ENCODE assay signal across 22 cellular contexts in genomic region chr6:18720075-18720474, GRCh38.
DNase-seq lines count a peak whose midpoint lies in the region; ATAC-seq and TF ChIP-seq lines count a peak whose summit lies in the region.
"Had no signal": no experiment of that assay in that cellular context is flagged by ENCODE, and none has a peak within 500 bp of the region (broad histone marks: within the 10 kb centered on the region; RNA-seq: fewer than 3 reads in every experiment).

No MANE protein-coding gene starts in this region.

- H3K18ac ChIP-seq in mesenchymal stem cell (ENCODE audit: low read depth in 1 of 2, low read length in 2 of 2): no peak overlapping the region

- H3K4me2 ChIP-seq in mesenchymal stem cell (ENCODE audit: low read length, poor library complexity, severe bottlenecking): no peak overlapping the region
- H3K4me2 ChIP-seq: SK-N-SH had no signal

- H3K79me1 ChIP-seq in mesenchymal stem cell (replicated peaks; ENCODE audit: low read length, poor library complexity, severe bottlenecking): no peaks in the 10 kb centered on the region

- H3K4ac ChIP-seq in mesenchymal stem cell (ENCODE audit: low read depth in 1 of 2, low read length in 2 of 2): no peak overlapping the region

- H2BK15ac ChIP-seq in mesenchymal stem cell (ENCODE audit: low read depth, poor library complexity, severe bottlenecking): no peak overlapping the region

- no peak overlapping the region for H2AK5ac ChIP-seq in mesenchymal stem cell (ENCODE audit: low read length, severe bottlenecking)

- H3K23ac ChIP-seq in mesenchymal stem cell (ENCODE audit: low read length in 2 of 2): no peak overlapping the region

- no peak for DNase-seq in HEK293T (ENCODE audit: extremely low spot score)
- peak; percentile 17 for DNase-seq in M059J (ENCODE audit: low read depth)
- peak; percentile 29 for DNase-seq in SK-MEL-5 (ENCODE audit: low read depth, low spot score)
- no peak for DNase-seq in NCI-H446 treated with DMSO at 0.1 percent for 48 hours (lab: John Stamatoyannopoulos, UW)
- no peak for DNase-seq in activated CD4-positive, CD25-positive, alpha-beta regulatory T cell (lab: John Stamatoyannopoulos, UW)
- DNase-seq in mesenchymal stem cell: no peak
- no peak for DNase-seq in left lobe of liver (ENCODE audit: low spot score)
- DNase-seq: Caco-2; CD8-positive, alpha-beta T cell; GOT3; IMR-90; NCI-H1092 treated with DMSO at 0.1 percent for 48 hours; NCI-H1436; NCI-H187; NCI-H2107; NCI-H526 treated with DMSO at 0.1 percent for 48 hours; Peyer's patch; SIG-M5; SK-N-SH; SW 1271 had no signal

- H4K91ac ChIP-seq in mesenchymal stem cell (ENCODE audit: low read length): no peak overlapping the region

- 47% methylated on average over 5 of the region's 5 CpGs for WGBS in mesenchymal stem cell

- CTCF ChIA-PET in HEK293T (lab: Yijun Ruan, JAX): no interaction called here

- in situ Hi-C loops in SK-MEL-5 (cut with HindIII; ENCODE audit: low pct_unique_long_range_greater_than_20kb, low sequenced_read_pairs): no loop called here

- no peak overlapping the region for H3K14ac ChIP-seq in mesenchymal stem cell (ENCODE audit: low read length in 2 of 2)

- no peak overlapping the region for H3K4me3 ChIP-seq in mesenchymal stem cell (ENCODE audit: insufficient read depth in 1 of 2, low read depth in 1 of 2, low read length in 2 of 2)
- H3K4me3 ChIP-seq: Peyer's patch had no signal

- no peak overlapping the region for H2BK12ac ChIP-seq in mesenchymal stem cell (ENCODE audit: low read length in 2 of 2)

- no peaks in the 10 kb centered on the region for H3K9me3 ChIP-seq in mesenchymal stem cell (ENCODE audit: control insufficient read depth, low read length)
- H3K9me3 ChIP-seq: Caco-2, Peyer's patch, SK-N-SH had no signal

- POLR2A ChIA-PET in HEK293T (lab: Yijun Ruan, JAX): no interaction called here

- H2BK5ac ChIP-seq in mesenchymal stem cell (ENCODE audit: low read depth, low read length, poor library complexity, severe bottlenecking): no peak overlapping the region

- no peak overlapping the region for H2AFZ ChIP-seq in mesenchymal stem cell (ENCODE audit: low read depth, low read length)

- no peaks in the 10 kb centered on the region for H3K36me3 ChIP-seq in mesenchymal stem cell (ENCODE audit: control insufficient read depth in 1 of 2, insufficient read depth in 2 of 2, low read depth in 1 of 2, low read length in 2 of 2)
- H3K36me3 ChIP-seq: Peyer's patch had no signal

- ATAC-seq in left lobe of liver: no peak
- ATAC-seq: CD8-positive, alpha-beta T cell; HCT116 had no signal

- no peaks in the 10 kb centered on the region for H3K4me1 ChIP-seq in mesenchymal stem cell (ENCODE audit: control insufficient read depth, insufficient read depth, low read depth, low read length)
- H3K4me1 ChIP-seq: Caco-2, Peyer's patch had no signal

- no peak overlapping the region for H3K27ac ChIP-seq in mesenchymal stem cell (ENCODE audit: low read length, poor library complexity, severe bottlenecking)
- H3K27ac ChIP-seq: C4-2B, Peyer's patch had no signal

- H3K27me3 ChIP-seq in mesenchymal stem cell (ENCODE audit: control insufficient read depth in 1 of 2, insufficient read depth in 1 of 2, low read length in 2 of 2): no peaks in the 10 kb centered on the region
- H3K27me3 ChIP-seq: Peyer's patch had no signal

- H2BK120ac ChIP-seq in mesenchymal stem cell (ENCODE audit: low read depth, low read length): no peak overlapping the region

- no peak overlapping the region for H3K9ac ChIP-seq in mesenchymal stem cell (ENCODE audit: low read length)
- H3K9ac ChIP-seq: SK-N-SH had no signal

- H4K8ac ChIP-seq in mesenchymal stem cell (ENCODE audit: low read length): no peak overlapping the region

TF ChIP-seq in HEK293T, 16 proteins besides CTCF, POLR2A, EP300 and RAD21:
- TF ChIP-seq PKNOX1 (IDR thresholded peaks at IDR 0.05) (peak; percentile 67), TARDBP (IDR thresholded peaks at IDR 0.05) (no peak), CTBP1 (IDR thresholded peaks at IDR 0.05; ENCODE audit: borderline replicate concordance) (no peak), HDGF (IDR thresholded peaks at IDR 0.05; ENCODE audit: borderline replicate concordance) (no peak), BHLHE40 (IDR thresholded peaks at IDR 0.05; ENCODE audit: borderline replicate concordance) (no peak), SUZ12 (IDR thresholded peaks at IDR 0.05) (no peak), LEF1 (IDR thresholded peaks at IDR 0.05; ENCODE audit: borderline replicate concordance) (no peak)

Comparison
In these comparisons a context has a peak if more than half of its experiments do, and no peak if none do; other contexts are left out.
1. DNase-seq: peak in M059J (single experiment) and SK-MEL-5 (single experiment); none in HEK293T (single experiment), NCI-H446 treated with DMSO at 0.1 percent for 48 hours (single experiment), activated CD4-positive, CD25-positive, alpha-beta regulatory T cell (0 of 4), mesenchymal stem cell (single experiment) and left lobe of liver (single experiment).